ENCODE assay signal across 1 cellular context in the genomic region with DNA sequence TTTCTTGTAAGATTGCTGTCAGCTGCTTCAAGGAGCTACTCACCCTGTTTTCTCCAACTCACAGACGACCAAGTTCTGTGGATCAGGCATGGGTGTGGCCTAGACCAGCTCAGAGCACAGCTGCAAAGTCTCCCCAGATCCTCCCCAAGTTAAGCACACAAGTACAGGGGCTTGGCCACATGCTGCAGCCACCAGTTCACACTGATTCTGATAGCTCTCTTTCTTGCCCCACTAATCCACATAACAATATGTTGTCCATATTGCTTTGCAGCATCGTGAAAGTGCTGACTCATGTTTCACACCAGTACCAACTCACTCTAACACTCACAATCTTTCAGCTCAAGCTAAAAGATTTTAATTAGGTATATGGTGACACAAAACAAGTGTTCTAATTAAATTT.
TF ChIP-seq lines count a peak whose summit lies in the region.

No MANE protein-coding gene starts in this region.

TF ChIP-seq in GM23338, 12 proteins besides CTCF, POLR2A, EP300 and RAD21 (continued from another document):
- TF ChIP-seq REST (IDR thresholded peaks at IDR 0.05; ENCODE audit: unreplicated experiment) = no peak
- TF ChIP-seq EZH2 (IDR thresholded peaks at IDR 0.05; ENCODE audit: low read depth, unreplicated experiment) = no peak
- no peak for TF ChIP-seq JUNB (IDR thresholded peaks at IDR 0.05; ENCODE audit: unreplicated experiment)
- TF ChIP-seq ZNF114 (CRISPR knock-in tag; IDR thresholded peaks at IDR 0.05) = no peak
- TF ChIP-seq CREB1 (CRISPR knock-in tag; IDR thresholded peaks at IDR 0.05; ENCODE audit: low read depth) = no peak
- TF ChIP-seq POLR2AphosphoS5 (IDR thresholded peaks at IDR 0.05; ENCODE audit: low read depth) = no peak
- no peak for TF ChIP-seq NANOG (IDR thresholded peaks at IDR 0.05; ENCODE audit: borderline replicate concordance)
- TF ChIP-seq, protein P1, sequence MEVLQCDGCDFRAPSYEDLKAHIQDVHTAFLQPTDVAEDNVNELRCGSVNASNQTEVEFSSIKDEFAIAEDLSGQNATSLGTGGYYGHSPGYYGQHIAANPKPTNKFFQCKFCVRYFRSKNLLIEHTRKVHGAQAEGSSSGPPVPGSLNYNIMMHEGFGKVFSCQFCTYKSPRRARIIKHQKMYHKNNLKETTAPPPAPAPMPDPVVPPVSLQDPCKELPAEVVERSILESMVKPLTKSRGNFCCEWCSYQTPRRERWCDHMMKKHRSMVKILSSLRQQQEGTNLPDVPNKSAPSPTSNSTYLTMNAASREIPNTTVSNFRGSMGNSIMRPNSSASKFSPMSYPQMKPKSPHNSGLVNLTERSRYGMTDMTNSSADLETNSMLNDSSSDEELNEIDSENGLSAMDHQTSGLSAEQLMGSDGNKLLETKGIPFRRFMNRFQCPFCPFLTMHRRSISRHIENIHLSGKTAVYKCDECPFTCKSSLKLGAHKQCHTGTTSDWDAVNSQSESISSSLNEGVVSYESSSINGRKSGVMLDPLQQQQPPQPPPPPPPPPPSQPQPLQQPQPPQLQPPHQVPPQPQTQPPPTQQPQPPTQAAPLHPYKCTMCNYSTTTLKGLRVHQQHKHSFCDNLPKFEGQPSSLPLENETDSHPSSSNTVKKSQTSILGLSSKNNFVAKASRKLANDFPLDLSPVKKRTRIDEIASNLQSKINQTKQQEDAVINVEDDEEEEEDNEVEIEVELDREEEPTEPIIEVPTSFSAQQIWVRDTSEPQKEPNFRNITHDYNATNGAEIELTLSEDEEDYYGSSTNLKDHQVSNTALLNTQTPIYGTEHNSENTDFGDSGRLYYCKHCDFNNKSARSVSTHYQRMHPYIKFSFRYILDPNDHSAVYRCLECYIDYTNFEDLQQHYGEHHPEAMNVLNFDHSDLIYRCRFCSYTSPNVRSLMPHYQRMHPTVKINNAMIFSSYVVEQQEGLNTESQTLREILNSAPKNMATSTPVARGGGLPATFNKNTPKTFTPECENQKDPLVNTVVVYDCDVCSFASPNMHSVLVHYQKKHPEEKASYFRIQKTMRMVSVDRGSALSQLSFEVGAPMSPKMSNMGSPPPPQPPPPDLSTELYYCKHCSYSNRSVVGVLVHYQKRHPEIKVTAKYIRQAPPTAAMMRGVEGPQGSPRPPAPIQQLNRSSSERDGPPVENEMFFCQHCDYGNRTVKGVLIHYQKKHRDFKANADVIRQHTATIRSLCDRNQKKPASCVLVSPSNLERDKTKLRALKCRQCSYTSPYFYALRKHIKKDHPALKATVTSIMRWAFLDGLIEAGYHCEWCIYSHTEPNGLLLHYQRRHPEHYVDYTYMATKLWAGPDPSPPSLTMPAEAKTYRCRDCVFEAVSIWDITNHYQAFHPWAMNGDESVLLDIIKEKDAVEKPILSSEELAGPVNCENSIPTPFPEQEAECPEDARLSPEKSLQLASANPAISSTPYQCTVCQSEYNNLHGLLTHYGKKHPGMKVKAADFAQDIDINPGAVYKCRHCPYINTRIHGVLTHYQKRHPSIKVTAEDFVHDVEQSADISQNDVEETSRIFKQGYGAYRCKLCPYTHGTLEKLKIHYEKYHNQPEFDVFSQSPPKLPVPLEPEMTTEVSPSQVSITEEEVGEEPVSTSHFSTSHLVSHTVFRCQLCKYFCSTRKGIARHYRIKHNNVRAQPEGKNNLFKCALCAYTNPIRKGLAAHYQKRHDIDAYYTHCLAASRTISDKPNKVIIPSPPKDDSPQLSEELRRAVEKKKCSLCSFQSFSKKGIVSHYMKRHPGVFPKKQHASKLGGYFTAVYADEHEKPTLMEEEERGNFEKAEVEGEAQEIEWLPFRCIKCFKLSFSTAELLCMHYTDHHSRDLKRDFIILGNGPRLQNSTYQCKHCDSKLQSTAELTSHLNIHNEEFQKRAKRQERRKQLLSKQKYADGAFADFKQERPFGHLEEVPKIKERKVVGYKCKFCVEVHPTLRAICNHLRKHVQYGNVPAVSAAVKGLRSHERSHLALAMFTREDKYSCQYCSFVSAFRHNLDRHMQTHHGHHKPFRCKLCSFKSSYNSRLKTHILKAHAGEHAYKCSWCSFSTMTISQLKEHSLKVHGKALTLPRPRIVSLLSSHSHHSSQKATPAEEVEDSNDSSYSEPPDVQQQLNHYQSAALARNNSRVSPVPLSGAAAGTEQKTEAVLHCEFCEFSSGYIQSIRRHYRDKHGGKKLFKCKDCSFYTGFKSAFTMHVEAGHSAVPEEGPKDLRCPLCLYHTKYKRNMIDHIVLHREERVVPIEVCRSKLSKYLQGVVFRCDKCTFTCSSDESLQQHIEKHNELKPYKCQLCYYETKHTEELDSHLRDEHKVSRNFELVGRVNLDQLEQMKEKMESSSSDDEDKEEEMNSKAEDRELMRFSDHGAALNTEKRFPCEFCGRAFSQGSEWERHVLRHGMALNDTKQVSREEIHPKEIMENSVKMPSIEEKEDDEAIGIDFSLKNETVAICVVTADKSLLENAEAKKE (CRISPR knock-in tag; IDR thresholded peaks at IDR 0.05) = no peak
TF ChIP-seq in GM23338: peak in this region for 0.
